ENCODE assay signal across 9 cellular contexts in genomic region chr4:22356996-22357596, GRCh38.
DNase-seq lines count a peak whose midpoint lies in the region; ATAC-seq, FAIRE-seq and TF ChIP-seq lines count a peak whose summit lies in the region.
"Had no signal": no experiment of that assay in that cellular context is flagged by ENCODE, and none has a peak within 500 bp of the region (broad histone marks: within the 10 kb centered on the region; RNA-seq: fewer than 3 reads in every experiment).

No MANE protein-coding gene starts in this region.

- H3K27me3 Mint-ChIP-seq in Calu3 (ENCODE audit: unreplicated experiment): no peaks in the 10 kb centered on the region

- H3K4me3 Mint-ChIP-seq in Calu3 (ENCODE audit: low read depth, unreplicated experiment): no peak overlapping the region

- TF ChIP-seq CTCF in GM12865 (IDR thresholded peaks at IDR 0.05; ENCODE audit: insufficient read depth, low read depth, low read length, missing control alignments) (peak; percentile 34), keratinocyte (optimal IDR thresholded peaks at IDR 0.05 in 1 of 3, IDR thresholded peaks at IDR 0.05 in 1 of 3, conservative IDR thresholded peaks at IDR 0.05 in 1 of 3; ENCODE audit: extremely low read depth in 1 of 3, insufficient read depth in 2 of 3, low read length in 3 of 3) (peak; percentile 34 to 57 (median 43)), Calu3 (IDR thresholded peaks at IDR 0.05; ENCODE audit: unreplicated experiment) (no peak)

- peak; percentile 49 for DNase-seq in GM12865 (ENCODE audit: low read depth)
- peak; percentile 45 for DNase-seq in SKM-1 treated with dmso at 0.1 percent for 144 hours (lab: John Stamatoyannopoulos, UW; ENCODE audit: unreplicated experiment)
- DNase-seq in keratinocyte (ENCODE audit: low read depth, low spot score): no peak
- DNase-seq in Calu3: no peak
- no peak for DNase-seq in cortex of kidney (lab: John Stamatoyannopoulos, UW)
- DNase-seq in germinal center (ENCODE audit: low spot score): no peak

- no peaks in the 10 kb centered on the region for H3K9me3 ChIP-seq in keratinocyte (ENCODE audit: control insufficient read depth, low read depth, low read length)

- peak; percentile 39 for TF ChIP-seq RAD21 in Ishikawa (IDR thresholded peaks at IDR 0.05; ENCODE audit: low read depth)

- H3K79me2 ChIP-seq in keratinocyte (ENCODE audit: control insufficient read depth, insufficient read depth, low read length): no peaks in the 10 kb centered on the region

- no peaks in the 10 kb centered on the region for H3K27me3 ChIP-seq in keratinocyte (ENCODE audit: control insufficient read depth, extremely low read depth, insufficient read depth, low read length)

- H3K4me3 ChIP-seq in GM12865 (ENCODE audit: low read depth, low read length): no peak overlapping the region
- no peak overlapping the region for H3K4me3 ChIP-seq in keratinocyte (ENCODE audit: control insufficient read depth in 2 of 3, extremely low read depth in 1 of 3, insufficient read depth in 2 of 3, low read depth in 1 of 3, low read length in 3 of 3)

- CTCF ChIA-PET in Calu3 (lab: Charles Lee): interaction anchor here (1.0 to 2.0 kb wide), 2 partner anchors 227 to 567 kb away, joined by 3 to 31 read pairs; no protein-coding TSS in a partner anchor

- no peaks in the 10 kb centered on the region for H3K4me1 Mint-ChIP-seq in Calu3 (ENCODE audit: low read depth, unreplicated experiment)

- no peak overlapping the region for H3K27ac Mint-ChIP-seq in Calu3 (ENCODE audit: unreplicated experiment)

- no peaks in the 10 kb centered on the region for H3K4me1 ChIP-seq in keratinocyte (ENCODE audit: control insufficient read depth, extremely low read depth, insufficient read depth, low read length)

- no peak overlapping the region for H3K4me2 ChIP-seq in keratinocyte (ENCODE audit: control insufficient read depth, extremely low read depth, insufficient read depth, low read depth, low read length)

- H3K36me3 Mint-ChIP-seq in Calu3 (ENCODE audit: insufficient read depth, unreplicated experiment): peaks cover 9% of the 10 kb centered on the region

- no peak overlapping the region for H3K9ac ChIP-seq in keratinocyte (ENCODE audit: control insufficient read depth, extremely low read depth, insufficient read depth, low read length)

- ATAC-seq in GM19023 (IDR thresholded peaks at IDR 0.05; ENCODE audit: unreplicated experiment): no peak

- dilution Hi-C loops in keratinocyte (cut with MboI; ENCODE audit: extremely low pct_ligation_motif_present, low sequenced_read_pairs): no loop called here

- no peaks in the 10 kb centered on the region for H3K9me1 ChIP-seq in keratinocyte (ENCODE audit: control insufficient read depth, extremely low read depth, insufficient read depth, low read length)

- no peak for FAIRE-seq in keratinocyte (lab: Jason Lieb, UNC)
- FAIRE-seq: endometrium had no signal

- BruUV-seq in Calu3 (replicated peaks; lab: Mats Ljungman, UMichigan): no TSS peak

- no peak overlapping the region for H2AFZ ChIP-seq in keratinocyte (ENCODE audit: control insufficient read depth, low read length)

- no peak for TF ChIP-seq EP300 in Ishikawa (IDR thresholded peaks at IDR 0.05; ENCODE audit: borderline replicate concordance)

- intact Hi-C loops in Calu3 (cut with micrococcal nuclease; ENCODE audit: unreplicated experiment): loop anchor here (2.0 kb wide), 1 partner anchor 566 kb away; no protein-coding TSS in a partner anchor

- H4K20me1 ChIP-seq in keratinocyte (ENCODE audit: control insufficient read depth, extremely low read depth, insufficient read depth, low read length): no peaks in the 10 kb centered on the region

- no peaks in the 10 kb centered on the region for H3K36me3 ChIP-seq in keratinocyte (ENCODE audit: control insufficient read depth in 2 of 2, extremely low read depth in 1 of 2, insufficient read depth in 2 of 2, low read length in 2 of 2)

- no peaks in the 10 kb centered on the region for H3K9me3 Mint-ChIP-seq in Calu3 (ENCODE audit: low read depth, unreplicated experiment)

- no peak overlapping the region for H3K27ac ChIP-seq in keratinocyte (ENCODE audit: control insufficient read depth, insufficient read depth, low read length)

TF ChIP-seq in Ishikawa, 13 proteins besides CTCF, POLR2A, EP300 and RAD21:
- no peak for TF ChIP-seq CREB1 (IDR thresholded peaks at IDR 0.05; ENCODE audit: low read depth)
- no peak for TF ChIP-seq TAF1 (IDR thresholded peaks at IDR 0.05; ENCODE audit: low read depth)
- no peak for TF ChIP-seq MAX (IDR thresholded peaks at IDR 0.05)
- no peak for TF ChIP-seq EGR1 (IDR thresholded peaks at IDR 0.05)
- no peak for TF ChIP-seq FOXM1 (IDR thresholded peaks at IDR 0.05; ENCODE audit: borderline replicate concordance, low read depth)
- TF ChIP-seq NFIC (IDR thresholded peaks at IDR 0.05): no peak
- no peak for TF ChIP-seq TCF12 (IDR thresholded peaks at IDR 0.05; ENCODE audit: low read depth)
- no peak for TF ChIP-seq YY1 (IDR thresholded peaks at IDR 0.05; ENCODE audit: low read depth)
- TF ChIP-seq TEAD4 (IDR thresholded peaks at IDR 0.05): no peak
- no peak for TF ChIP-seq REST (IDR thresholded peaks at IDR 0.05; ENCODE audit: low read depth)
- TF ChIP-seq USF1 (IDR thresholded peaks at IDR 0.05): no peak
- TF ChIP-seq ZBTB7A (IDR thresholded peaks at IDR 0.05; ENCODE audit: low read depth): no peak
- TF ChIP-seq CEBPB (IDR thresholded peaks at IDR 0.05): no peak

Comparison
In these comparisons a context has a peak if more than half of its experiments do, and no peak if none do; other contexts are left out.
1. DNase-seq: peak in GM12865 (single experiment) and SKM-1 treated with dmso at 0.1 percent for 144 hours (single experiment); none in keratinocyte (single experiment), Calu3 (single experiment), cortex of kidney (single experiment) and germinal center (single experiment).